In genomic region chr6:14996892-14997291, GRCh38 we compare ENCODE assay signal across 29 cellular contexts.
"Had no signal": no experiment of that assay in that cellular context is flagged by ENCODE, and none has a peak within 500 bp of the region (broad histone marks: within the 10 kb centered on the region; RNA-seq: fewer than 3 reads in every experiment).

No MANE protein-coding gene starts in this region.

- H3K9me3 ChIP-seq: body of pancreas, left ventricle myocardium inferior, testis, uterus had no signal

- H3K4me2 ChIP-seq: smooth muscle cell had no signal

- H3K4me1 ChIP-seq: body of pancreas, left ventricle myocardium inferior, testis, uterus had no signal

- H3K4me3 ChIP-seq: body of pancreas, left ventricle myocardium inferior, smooth muscle cell, testis, uterus had no signal

- ATAC-seq: activated CD8-positive, alpha-beta T cell treated with anti-CD3 and anti-CD28 coated beads for 36 hours; activated naive CD8-positive, alpha-beta T cell treated with anti-CD3 and anti-CD28 coated beads, Interleukin-2, amount 50 U/mL, for 24 hours; body of pancreas; sciatic nerve had no signal

- H3K36me3 ChIP-seq: left ventricle myocardium inferior, uterus had no signal

- H3K9me3 Mint-ChIP-seq: activated CD4-positive, alpha-beta T cell treated with anti-CD3 and anti-CD28 coated beads, Interleukin-2, amount 10 ng/mL, durations not matched to agents 7 days and 5 days; activated CD8-positive, alpha-beta T cell treated with anti-CD3 and anti-CD28 coated beads for 36 hours; activated naive CD8-positive, alpha-beta T cell treated with anti-CD3 and anti-CD28 coated beads, Interleukin-2, amount 50 U/mL, for 24 hours; activated T-helper 1 cell treated with anti-CD3 and anti-CD28 coated beads, Interleukin-12 subunit alpha, Interleukin-12 subunit beta, Interleukin-2, Interleukin-4 antibody, amounts not matched to agents 30 ng/mL and 10 ng/mL and 1 ng/mL, durations not matched to agents 14 hours and 24 hours and 36 hours; dendritic cell treated with granulocyte-macrophage colony-stimulating factor and Interleukin-4, amounts not matched to agents 40 ng/mL and 50 ng/mL, for 4 days; immature natural killer cell; nephron had no signal

- H3K27me3 ChIP-seq: body of pancreas, testis, uterus had no signal

- H3K4me3 Mint-ChIP-seq: activated CD4-positive, alpha-beta T cell treated with anti-CD3 and anti-CD28 coated beads, Interleukin-2, amount 10 ng/mL, durations not matched to agents 7 days and 5 days; activated CD8-positive, alpha-beta T cell treated with anti-CD3 and anti-CD28 coated beads for 36 hours; activated naive CD8-positive, alpha-beta T cell treated with anti-CD3 and anti-CD28 coated beads, Interleukin-2, amount 50 U/mL, for 24 hours; activated T-helper 1 cell treated with anti-CD3 and anti-CD28 coated beads, Interleukin-12 subunit alpha, Interleukin-12 subunit beta, Interleukin-2, Interleukin-4 antibody, amounts not matched to agents 30 ng/mL and 10 ng/mL and 1 ng/mL, durations not matched to agents 14 hours and 24 hours and 36 hours; dendritic cell treated with granulocyte-macrophage colony-stimulating factor and Interleukin-4, amounts not matched to agents 40 ng/mL and 50 ng/mL, for 4 days; immature natural killer cell; nephron had no signal

- H3K27me3 Mint-ChIP-seq: activated CD4-positive, alpha-beta T cell treated with anti-CD3 and anti-CD28 coated beads, Interleukin-2, amount 10 ng/mL, durations not matched to agents 7 days and 5 days; activated CD8-positive, alpha-beta T cell treated with anti-CD3 and anti-CD28 coated beads for 36 hours; dendritic cell treated with granulocyte-macrophage colony-stimulating factor and Interleukin-4, amounts not matched to agents 40 ng/mL and 50 ng/mL, for 4 days had no signal

- H3K27ac ChIP-seq: body of pancreas, left ventricle myocardium inferior, testis, uterus, VCaP had no signal

- H3K4me1 Mint-ChIP-seq: activated CD4-positive, alpha-beta T cell treated with anti-CD3 and anti-CD28 coated beads, Interleukin-2, amount 10 ng/mL, durations not matched to agents 7 days and 5 days; activated naive CD8-positive, alpha-beta T cell treated with anti-CD3 and anti-CD28 coated beads, Interleukin-2, amount 50 U/mL, for 24 hours; immature natural killer cell had no signal

- H3K27ac Mint-ChIP-seq: activated CD4-positive, alpha-beta T cell treated with anti-CD3 and anti-CD28 coated beads, Interleukin-2, amount 10 ng/mL, durations not matched to agents 7 days and 5 days; activated CD8-positive, alpha-beta T cell treated with anti-CD3 and anti-CD28 coated beads for 36 hours; activated naive CD8-positive, alpha-beta T cell treated with anti-CD3 and anti-CD28 coated beads, Interleukin-2, amount 50 U/mL, for 24 hours; activated T-helper 1 cell treated with anti-CD3 and anti-CD28 coated beads, Interleukin-12 subunit alpha, Interleukin-12 subunit beta, Interleukin-2, Interleukin-4 antibody, amounts not matched to agents 30 ng/mL and 10 ng/mL and 1 ng/mL, durations not matched to agents 14 hours and 24 hours and 36 hours; dendritic cell treated with granulocyte-macrophage colony-stimulating factor and Interleukin-4, amounts not matched to agents 40 ng/mL and 50 ng/mL, for 4 days; immature natural killer cell; nephron had no signal

- H3K36me3 Mint-ChIP-seq: immature natural killer cell had no signal

- DNase-seq: activated CD4-positive, alpha-beta T cell treated with anti-CD3 and anti-CD28 coated beads, Interleukin-2, amount 10 ng/mL, durations not matched to agents 7 days and 5 days; activated CD4-positive, CD25-positive, alpha-beta regulatory T cell treated with anti-CD3 and anti-CD28 coated beads, Interleukin-2, amount 50 U/mL, for 72 hours; activated CD8-positive, alpha-beta T cell treated with anti-CD3 and anti-CD28 coated beads for 36 hours; activated gamma-delta T cell; activated naive CD4-positive, alpha-beta T cell treated with anti-CD3 and anti-CD28 coated beads, Interleukin-2, amount 50 U/mL, for 16 hours; activated naive CD8-positive, alpha-beta T cell treated with anti-CD3 and anti-CD28 coated beads, Interleukin-2, amount 50 U/mL, for 24 hours; body of pancreas; effector CD4-positive, alpha-beta T cell; foreskin fibroblast; immature natural killer cell; kidney glomerular epithelial cell; left ventricle myocardium inferior; midbrain; nucleus accumbens; posterior cingulate gyrus; stimulated activated CD4-positive, alpha-beta T cell treated with anti-CD3 and anti-CD28 coated beads, Interleukin-15, amount 100 ng/mL, for 24 hours; stimulated activated CD4-positive, alpha-beta T cell treated with anti-CD3 and anti-CD28 coated beads, Interleukin-2, amount 100 ng/mL, for 48 hours; stimulated activated CD8-positive, alpha-beta memory T cell treated with anti-CD3 and anti-CD28 coated beads, Interleukin-4, amount 100 ng/mL, for 48 hours; stimulated activated naive CD4-positive, alpha-beta T cell; T-helper 9 cell; testis; trophoblast cell; uterus had no signal
